Comparison of ENCODE assay signal across 11 cellular contexts in the genomic region with DNA sequence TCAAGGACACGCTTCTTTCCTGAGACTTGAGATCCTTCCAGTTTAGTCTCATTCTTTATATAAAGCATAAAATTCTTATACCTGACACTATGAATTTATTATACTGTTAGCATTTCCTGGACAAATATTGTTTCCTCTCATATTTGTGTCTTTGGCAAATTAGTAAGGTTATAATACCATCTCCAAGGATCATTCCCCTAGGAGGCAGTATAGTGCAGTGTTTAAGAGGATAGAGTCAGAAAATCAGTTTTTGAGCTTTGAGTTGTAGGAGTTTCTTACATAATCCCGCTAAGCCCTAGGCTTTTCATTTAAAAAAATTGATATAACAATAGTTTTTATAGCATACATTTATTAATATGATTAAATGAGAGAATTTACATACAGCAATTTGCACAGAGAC.
DNase-seq lines count a peak whose midpoint lies in the region; ATAC-seq, FAIRE-seq and TF ChIP-seq lines count a peak whose summit lies in the region.
"Had no signal": no experiment of that assay in that cellular context is flagged by ENCODE, and none has a peak within 500 bp of the region (broad histone marks: within the 10 kb centered on the region; RNA-seq: fewer than 3 reads in every experiment).

No MANE protein-coding gene starts in this region.

- peak; percentile 9 for DNase-seq in NCI-H2196 (lab: John Stamatoyannopoulos, UW; ENCODE audit: unreplicated experiment)
- no peak for DNase-seq in NCI-H2196 treated with DMSO at 0.1 percent for 48 hours (lab: John Stamatoyannopoulos, UW; ENCODE audit: unreplicated experiment)
- DNase-seq in NCI-H69 (lab: John Stamatoyannopoulos, UW) = peak; percentile 9
- DNase-seq in epithelial cell of proximal tubule (ENCODE audit: low read depth) = no peak
- peak; percentile 4 for DNase-seq in small intestine
- no peak for DNase-seq in NCI-H1417 treated with DMSO at 0.1 percent for 48 hours (lab: John Stamatoyannopoulos, UW)
- DNase-seq in activated naive CD8-positive, alpha-beta T cell treated with anti-CD3 and anti-CD28 coated beads, Interleukin-2, amount 50 U/mL, for 24 hours = no peak
- DNase-seq: activated CD8-positive, alpha-beta T cell treated with anti-CD3 and anti-CD28 coated beads for 36 hours; stimulated activated naive CD4-positive, alpha-beta T cell treated with Interleukin-2 at 50 U/mL for 16 hours had no signal

- H3K4me3 ChIP-seq in epithelial cell of proximal tubule (ENCODE audit: low read depth, low read length) = no peak overlapping the region
- no peak overlapping the region for H3K4me3 ChIP-seq in small intestine (ENCODE audit: low read depth in 1 of 2, low read length in 2 of 2)
- H3K4me3 ChIP-seq: BLaER1 treated with 17β-estradiol and CSF1 and Interleukin-3, amounts not matched to agents 10 nM and 100 nM had no signal

- ATAC-seq in GM18517 (IDR thresholded peaks at IDR 0.05; ENCODE audit: unreplicated experiment) = no peak
- no peak for ATAC-seq in activated naive CD8-positive, alpha-beta T cell treated with anti-CD3 and anti-CD28 coated beads, Interleukin-2, amount 50 U/mL, for 24 hours
- ATAC-seq: activated CD8-positive, alpha-beta T cell treated with anti-CD3 and anti-CD28 coated beads for 36 hours had no signal

- no peaks in the 10 kb centered on the region for H3K4me1 Mint-ChIP-seq in activated naive CD8-positive, alpha-beta T cell treated with anti-CD3 and anti-CD28 coated beads, Interleukin-2, amount 50 U/mL, for 24 hours

- 27 to 40% (median 35%) methylated on average over 2 of the region's 2 CpGs for WGBS in small intestine, 3 donors

- no peaks in the 10 kb centered on the region for H3K4me1 ChIP-seq in small intestine (ENCODE audit: control insufficient read depth in 2 of 2, insufficient read depth in 1 of 2, low read depth in 1 of 2, low read length in 1 of 2)
- H3K4me1 ChIP-seq: BLaER1 treated with 17β-estradiol and CSF1 and Interleukin-3, amounts not matched to agents 10 nM and 100 nM had no signal

- H3K9me3 Mint-ChIP-seq in activated naive CD8-positive, alpha-beta T cell treated with anti-CD3 and anti-CD28 coated beads, Interleukin-2, amount 50 U/mL, for 24 hours = no peaks in the 10 kb centered on the region

- H3K36me3 Mint-ChIP-seq in activated naive CD8-positive, alpha-beta T cell treated with anti-CD3 and anti-CD28 coated beads, Interleukin-2, amount 50 U/mL, for 24 hours (ENCODE audit: low read depth) = no peaks in the 10 kb centered on the region

- no peak overlapping the region for H3K27ac ChIP-seq in small intestine (ENCODE audit: low read depth in 1 of 2, low read length in 1 of 2)
- H3K27ac ChIP-seq: BLaER1 treated with 17β-estradiol and CSF1 and Interleukin-3, amounts not matched to agents 10 nM and 100 nM had no signal

- TF ChIP-seq CTCF in epithelial cell of proximal tubule (conservative IDR thresholded peaks at IDR 0.05; ENCODE audit: low read depth, low read length) = peak; percentile 57

- no peaks in the 10 kb centered on the region for H3K9me3 ChIP-seq in small intestine (ENCODE audit: control insufficient read depth, low read depth)
- H3K9me3 ChIP-seq: BLaER1 treated with 17β-estradiol and CSF1 and Interleukin-3, amounts not matched to agents 10 nM and 100 nM had no signal

- no peak overlapping the region for H3K4me3 Mint-ChIP-seq in activated naive CD8-positive, alpha-beta T cell treated with anti-CD3 and anti-CD28 coated beads, Interleukin-2, amount 50 U/mL, for 24 hours
- H3K4me3 Mint-ChIP-seq: activated CD8-positive, alpha-beta T cell treated with anti-CD3 and anti-CD28 coated beads for 36 hours had no signal

- H3K27ac Mint-ChIP-seq in activated naive CD8-positive, alpha-beta T cell treated with anti-CD3 and anti-CD28 coated beads, Interleukin-2, amount 50 U/mL, for 24 hours = no peak overlapping the region
- H3K27ac Mint-ChIP-seq: activated CD8-positive, alpha-beta T cell treated with anti-CD3 and anti-CD28 coated beads for 36 hours had no signal

- no peak for FAIRE-seq in small intestine (lab: Jason Lieb, UNC)

- H3K27me3 Mint-ChIP-seq in activated naive CD8-positive, alpha-beta T cell treated with anti-CD3 and anti-CD28 coated beads, Interleukin-2, amount 50 U/mL, for 24 hours = no peaks in the 10 kb centered on the region
- H3K27me3 Mint-ChIP-seq: activated CD8-positive, alpha-beta T cell treated with anti-CD3 and anti-CD28 coated beads for 36 hours had no signal

- H3K36me3 ChIP-seq in small intestine (ENCODE audit: control insufficient read depth in 2 of 2, insufficient read depth in 2 of 2, low read length in 2 of 2) = no peaks in the 10 kb centered on the region
- H3K36me3 ChIP-seq: BLaER1 treated with 17β-estradiol and CSF1 and Interleukin-3, amounts not matched to agents 10 nM and 100 nM had no signal

- no peaks in the 10 kb centered on the region for H3K27me3 ChIP-seq in small intestine (ENCODE audit: control insufficient read depth in 2 of 2, insufficient read depth in 2 of 2, low read length in 2 of 2)
- H3K27me3 ChIP-seq: BLaER1 treated with 17β-estradiol and CSF1 and Interleukin-3, amounts not matched to agents 10 nM and 100 nM had no signal

Comparison
In these comparisons a context has a peak if more than half of its experiments do, and no peak if none do; other contexts are left out.
1. DNase-seq: peak in NCI-H2196 (single experiment), NCI-H69 (single experiment) and small intestine (single experiment); none in NCI-H2196 treated with DMSO at 0.1 percent for 48 hours (single experiment), epithelial cell of proximal tubule (single experiment), NCI-H1417 treated with DMSO at 0.1 percent for 48 hours (single experiment) and activated naive CD8-positive, alpha-beta T cell treated with anti-CD3 and anti-CD28 coated beads, Interleukin-2, amount 50 U/mL, for 24 hours (single experiment).